In genomic region chr3:179701176-179701827, GRCh38 we compare ENCODE assay signal across 17 cellular contexts.
"Had no signal": no experiment of that assay in that cellular context is flagged by ENCODE, and none has a peak within 500 bp of the region (broad histone marks: within the 10 kb centered on the region; RNA-seq: fewer than 3 reads in every experiment).

No MANE protein-coding gene starts in this region.

- H3K36me3 ChIP-seq: adrenal gland, pancreas, thyroid gland, vagina had no signal

- ATAC-seq: activated CD8-positive, alpha-beta T cell treated with anti-CD3 and anti-CD28 coated beads for 36 hours; activated T-cell treated with anti-CD3 and anti-CD28 coated beads, Interleukin-2, amount 50 U/mL, for 4 hours; esophagus mucosa; pancreas; stimulated activated memory B cell treated with anti-CD40 and anti-IgM and Interleukin-4, amounts not matched to agents 10 μg/mL and 1 μg/mL and 100 μg/mL, for 72 hours had no signal

- H3K27ac ChIP-seq: adrenal gland, pancreas, thyroid gland, vagina had no signal

- H3K27ac Mint-ChIP-seq: activated B cell treated with CpG ODN at 0.5 μM for 24 hours; activated CD8-positive, alpha-beta T cell treated with anti-CD3 and anti-CD28 coated beads for 36 hours; activated naive CD4-positive, alpha-beta T cell treated with anti-CD3 and anti-CD28 coated beads, Interleukin-2, amount 50 U/mL, for 24 hours; immature natural killer cell; stimulated activated memory B cell treated with anti-CD40 and anti-IgM and Interleukin-4, amounts not matched to agents 10 μg/mL and 1 μg/mL and 100 μg/mL, for 72 hours; T-helper 1 cell treated with Interleukin-12 subunit alpha and Interleukin-12 subunit beta and Interleukin-4 antibody, amounts not matched to agents 30 μg/mL and 1 μg/mL, for 36 hours had no signal

- DNase-seq: activated B cell treated with CpG ODN at 0.5 μM for 24 hours; activated CD4-positive, alpha-beta T cell treated with anti-CD3 and anti-CD28 coated beads for 48 hours; activated CD8-positive, alpha-beta T cell treated with anti-CD3 and anti-CD28 coated beads for 36 hours; activated effector memory CD4-positive, alpha-beta T cell treated with Interleukin-2 at 50 U/mL for 16 hours; activated T-cell treated with anti-CD3 and anti-CD28 coated beads, Interleukin-2, amount 50 U/mL, for 4 hours; adrenal gland; dorsolateral prefrontal cortex; immature natural killer cell; pancreas; stimulated activated CD4-positive, alpha-beta T cell treated with anti-CD3 and anti-CD28 coated beads, Interleukin-12 subunit alpha, Interleukin-12 subunit beta, amount 100 ng/mL, for 4 hours; stimulated activated CD4-positive, alpha-beta T cell treated with anti-CD3 and anti-CD28 coated beads, Interleukin-2, amount 100 ng/mL, for 24 hours; thyroid gland had no signal

- H3K4me3 Mint-ChIP-seq: activated B cell treated with CpG ODN at 0.5 μM for 24 hours; activated CD8-positive, alpha-beta T cell treated with anti-CD3 and anti-CD28 coated beads for 36 hours; activated naive CD4-positive, alpha-beta T cell treated with anti-CD3 and anti-CD28 coated beads, Interleukin-2, amount 50 U/mL, for 24 hours; activated T-cell treated with anti-CD3 and anti-CD28 coated beads, Interleukin-2, amount 50 U/mL, for 4 hours; immature natural killer cell; stimulated activated memory B cell treated with anti-CD40 and anti-IgM and Interleukin-4, amounts not matched to agents 10 μg/mL and 1 μg/mL and 100 μg/mL, for 72 hours; T-helper 1 cell treated with Interleukin-12 subunit alpha and Interleukin-12 subunit beta and Interleukin-4 antibody, amounts not matched to agents 30 μg/mL and 1 μg/mL, for 36 hours had no signal

- H3K9me3 ChIP-seq: adrenal gland, pancreas, thyroid gland, vagina had no signal

- H3K27me3 ChIP-seq: adrenal gland, dorsolateral prefrontal cortex, pancreas, thyroid gland, vagina had no signal

- H3K4me3 ChIP-seq: adrenal gland, pancreas, thyroid gland, vagina had no signal

- H3K9me3 Mint-ChIP-seq: activated B cell treated with CpG ODN at 0.5 μM for 24 hours; activated CD8-positive, alpha-beta T cell treated with anti-CD3 and anti-CD28 coated beads for 36 hours; activated naive CD4-positive, alpha-beta T cell treated with anti-CD3 and anti-CD28 coated beads, Interleukin-2, amount 50 U/mL, for 24 hours; activated T-cell treated with anti-CD3 and anti-CD28 coated beads, Interleukin-2, amount 50 U/mL, for 4 hours; immature natural killer cell; stimulated activated memory B cell treated with anti-CD40 and anti-IgM and Interleukin-4, amounts not matched to agents 10 μg/mL and 1 μg/mL and 100 μg/mL, for 72 hours; T-helper 1 cell treated with Interleukin-12 subunit alpha and Interleukin-12 subunit beta and Interleukin-4 antibody, amounts not matched to agents 30 μg/mL and 1 μg/mL, for 36 hours had no signal

- H3K4me1 ChIP-seq: pancreas, thyroid gland, vagina had no signal

- H3K4me1 Mint-ChIP-seq: activated naive CD4-positive, alpha-beta T cell treated with anti-CD3 and anti-CD28 coated beads, Interleukin-2, amount 50 U/mL, for 24 hours; immature natural killer cell had no signal

- H3K27me3 Mint-ChIP-seq: activated B cell treated with CpG ODN at 0.5 μM for 24 hours; activated CD8-positive, alpha-beta T cell treated with anti-CD3 and anti-CD28 coated beads for 36 hours; activated naive CD4-positive, alpha-beta T cell treated with anti-CD3 and anti-CD28 coated beads, Interleukin-2, amount 50 U/mL, for 24 hours; stimulated activated memory B cell treated with anti-CD40 and anti-IgM and Interleukin-4, amounts not matched to agents 10 μg/mL and 1 μg/mL and 100 μg/mL, for 72 hours had no signal
